8 cellular contexts compared by ENCODE assay signal in the genomic region with DNA sequence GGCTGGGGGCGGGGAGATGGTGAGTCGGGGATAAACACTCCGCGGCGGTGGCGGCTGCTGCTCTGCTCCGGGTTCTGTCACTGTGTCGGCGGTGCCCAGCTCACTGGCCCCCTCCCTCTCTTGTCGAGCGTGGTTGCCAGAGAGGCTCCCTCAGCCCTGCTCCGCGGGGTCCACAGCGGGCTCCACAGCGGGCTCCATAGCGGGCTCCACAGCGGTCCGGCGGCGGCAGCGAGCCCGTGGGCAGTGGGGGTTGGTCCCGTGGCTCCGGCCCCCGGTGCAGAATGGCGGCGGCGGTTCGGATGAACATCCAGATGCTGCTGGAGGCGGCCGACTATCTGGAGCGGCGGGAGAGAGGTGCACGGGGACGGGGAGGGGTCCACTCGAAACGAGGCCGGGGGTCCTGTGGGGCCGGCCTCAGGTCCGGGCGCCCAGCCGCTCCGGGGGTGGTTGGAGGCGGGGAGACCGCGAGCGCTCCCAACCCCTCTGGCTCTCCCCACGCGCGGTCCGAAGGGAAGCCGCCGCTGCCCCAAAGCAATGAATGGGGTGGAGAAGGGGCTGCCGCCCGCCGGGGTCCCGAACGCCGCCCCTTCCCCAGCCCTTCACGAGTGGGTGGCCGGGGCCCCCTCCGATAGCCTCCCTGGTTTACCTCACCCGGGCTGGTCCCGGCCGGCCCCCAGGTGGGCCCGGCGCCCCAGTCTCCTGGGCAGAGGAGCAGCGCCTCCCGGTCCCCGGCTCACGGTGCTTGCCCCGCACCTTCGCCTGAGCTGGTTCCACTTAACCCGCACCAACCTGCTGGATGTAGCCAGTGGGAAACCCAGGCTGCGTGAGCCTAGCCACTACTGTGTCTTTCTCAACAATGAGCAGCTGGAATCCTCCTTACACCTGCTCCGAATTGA. TPM values are rescaled to one million over a fixed set of nuclear protein-coding genes. Genes with fewer than 3 reads are reported as not detected.
DNase-seq lines count a peak whose midpoint lies in the region; ATAC-seq and TF ChIP-seq lines count a peak whose summit lies in the region.

Gene MXD1, plus strand, starts transcription at position 60 of the 896 bp plus-strand sequence. Its CDS starts 222 bp downstream, at position 282.

- H3K9me3 ChIP-seq in transverse colon: no peaks in the 10 kb centered on the region

- ATAC-seq in memory B cell (ENCODE audit: low read depth): no peak
- no peak for ATAC-seq in HG03097 (IDR thresholded peaks at IDR 0.05; ENCODE audit: low FRiP score, unreplicated experiment)

- H3K36me3 Mint-ChIP-seq in memory B cell: peaks cover 7% of the 10 kb centered on the region

- H3K36me3 ChIP-seq in transverse colon: peaks cover 0 to 11% (median 4%) of the 10 kb centered on the region in 4 donors

- peak within 1 kb of the TSS; percentile 82 for H3K4me3 Mint-ChIP-seq in memory B cell

- H3K9me3 Mint-ChIP-seq in memory B cell: no peaks in the 10 kb centered on the region

- H3K27me3 ChIP-seq in transverse colon: no peaks in the 10 kb centered on the region

- intact Hi-C loops in transverse colon (cut with DNase I; ENCODE audit: low total_unique reads): loop anchor here (2.0 to 10.0 kb wide), 2 partner anchors 160 to 228 kb away; no protein-coding TSS in a partner anchor

- no peak for TF ChIP-seq CTCF in RWPE1 (conservative IDR thresholded peaks at IDR 0.05; ENCODE audit: low read depth)
- no peak for TF ChIP-seq CTCF in transverse colon (IDR thresholded peaks at IDR 0.05)

- no peak for TF ChIP-seq EP300 in transverse colon (IDR thresholded peaks at IDR 0.05; ENCODE audit: low read depth)

- H3K4me3 ChIP-seq in transverse colon: peak within 1 kb of the TSS; percentile 74 to 92 (median 90)

- H3K4me1 Mint-ChIP-seq in memory B cell: peaks cover 16% of the 10 kb centered on the region

- DNase-seq in AG20443 (ENCODE audit: low spot score) (peak; percentile 17), RWPE1 (ENCODE audit: low spot score) (no peak), dermis blood vessel endothelial cell (peak; percentile 44), memory B cell (ENCODE audit: low spot score in 2 of 2) (peak in 1 of 2 donors; percentile 11), transverse colon (peak; percentile 35), NCI-H1092 (lab: John Stamatoyannopoulos, UW) (no peak)

- CTCF ChIA-PET in RWPE1 (lab: Yijun Ruan, JAX): interaction anchor here (1.0 to 1.2 kb wide), 2 partner anchors 82 to 156 kb away, joined by 3 to 6 read pairs; no protein-coding TSS in a partner anchor

- H3K27me3 Mint-ChIP-seq in memory B cell: no peaks in the 10 kb centered on the region

- H3K27ac Mint-ChIP-seq in memory B cell: peak within 1 kb of the TSS; percentile 65

- peaks cover 13 to 49% (median 21%) of the 10 kb centered on the region in 4 donors for H3K4me1 ChIP-seq in transverse colon

- in situ Hi-C loops in transverse colon (cut with MboI; ENCODE audit: low pct_ligation_motif_present in 1 of 4, low pct_unique_long_range_greater_than_20kb in 1 of 4, low sequenced_read_pairs in 3 of 4): loop anchor here in 3 of 4 donors (5.0 to 25.0 kb wide), 5 partner anchors 147 to 380 kb away; partner anchors contain the start of gene SNRPG (in 2 of the 3)

- H3K27ac ChIP-seq in RWPE1 (peak within 1 kb of the TSS; percentile 86), transverse colon (peak within 1 kb of the TSS; percentile 94 to 99 (median 98))

- TF ChIP-seq POLR2A in GM18526 (IDR thresholded peaks at IDR 0.05; ENCODE audit: extremely low read depth, insufficient read length) (peak; percentile 87), transverse colon (IDR thresholded peaks at IDR 0.05) (peak; percentile 98)

- POLR2A ChIA-PET in RWPE1 (lab: Yijun Ruan, JAX; ENCODE audit: low non-redundant PET): interaction anchor here (0.6 to 2.7 kb wide), 10 partner anchors 153 to 1623 kb away, joined by 3 to 18 read pairs (median 4); no protein-coding TSS in a partner anchor

- 1 to 6% methylated on average over 2 to 46 of the region's 76 CpGs for WGBS in transverse colon (ENCODE audit: low coverage in 1 of 2), 2 donors

RNA-seq across cellular contexts. Expression of gene MXD1, which starts in this region (rescaled TPM):
- 3.8 and 4.9 TPM in 2 replicates for total RNA-seq in dermis blood vessel endothelial cell
- total RNA-seq in transverse colon: 100 to 1,000 TPM in 2 of 4 donors, 10 to 100 TPM in 2; 11.7 to 154 (median 113) TPM

Comparison
In these comparisons a context has a peak if more than half of its experiments do, and no peak if none do; other contexts are left out.
1. DNase-seq: peak in AG20443 (single experiment), dermis blood vessel endothelial cell (single experiment) and transverse colon (single experiment); none in RWPE1 (single experiment) and NCI-H1092 (single experiment).